ENCODE assay signal across 12 cellular contexts in genomic region chr15:92887869-92888268, GRCh38. TPM values are rescaled to one million over a fixed set of nuclear protein-coding genes. Genes with fewer than 3 reads are reported as not detected.
DNase-seq lines count a peak whose midpoint lies in the region; ATAC-seq and TF ChIP-seq lines count a peak whose summit lies in the region.
"Had no signal": no experiment of that assay in that cellular context is flagged by ENCODE, and none has a peak within 500 bp of the region (broad histone marks: within the 10 kb centered on the region; RNA-seq: fewer than 3 reads in every experiment).

No MANE protein-coding gene starts in this region.

- H3K36me3 ChIP-seq in gastroesophageal sphincter, result peaks cover 7 to 61% of the 10 kb centered on the region in 2 donors

- peaks cover 27% of the 10 kb centered on the region for H3K4me1 Mint-ChIP-seq in activated T-helper 17 cell treated with anti-CD3 and anti-CD28 coated beads, Interleukin-2, amount 50 U/mL, for 72 hours
- peaks cover 39% of the 10 kb centered on the region for H3K4me1 Mint-ChIP-seq in stimulated activated effector memory CD8-positive, alpha-beta T cell treated with anti-CD3 and anti-CD28 coated beads, Interleukin-12 subunit alpha, Interleukin-12 subunit beta, amount 100 ng/mL, for 72 hours

- peak overlapping the region in 3 of 4 donors; percentile 29 to 100 (median 56) for H3K27ac ChIP-seq in gastroesophageal sphincter
- H3K27ac ChIP-seq: 22Rv1 had no signal

- TF ChIP-seq POLR2A in gastroesophageal sphincter (IDR thresholded peaks at IDR 0.05), result no peak

- WGBS in gastroesophageal sphincter (ENCODE audit: low coverage in 1 of 2), 2 donors, result 28 to 36% methylated on average over 3 of the region's 3 CpGs

- peak overlapping the region; percentile 26 to 85 for H3K4me3 ChIP-seq in gastroesophageal sphincter

- H3K4me3 Mint-ChIP-seq in activated T-helper 17 cell treated with anti-CD3 and anti-CD28 coated beads, Interleukin-2, amount 50 U/mL, for 72 hours, result peak overlapping the region; percentile 99
- H3K4me3 Mint-ChIP-seq in stimulated activated effector memory CD8-positive, alpha-beta T cell treated with anti-CD3 and anti-CD28 coated beads, Interleukin-12 subunit alpha, Interleukin-12 subunit beta, amount 100 ng/mL, for 72 hours, result peak overlapping the region; percentile 81

- no peaks in the 10 kb centered on the region for H3K9me3 ChIP-seq in gastroesophageal sphincter

- intact Hi-C loops in posterior cingulate gyrus (cut with DNase I), result no loop called here

- peak in 2 of 3 experiments; percentile 22 to 69 for DNase-seq in NCI-H1417 (lab: John Stamatoyannopoulos, UW)
- DNase-seq in NCI-H1417 treated with DMSO at 0.1 percent for 48 hours (lab: John Stamatoyannopoulos, UW), result no peak
- DNase-seq in stimulated activated effector memory CD8-positive, alpha-beta T cell treated with anti-CD3 and anti-CD28 coated beads, Interleukin-12 subunit alpha, Interleukin-12 subunit beta, amount 100 ng/mL, for 72 hours (ENCODE audit: low spot score in 2 of 2), result no peak
- no peak for DNase-seq in NK-92 (lab: John Stamatoyannopoulos, UW; ENCODE audit: unreplicated experiment)
- no peak for DNase-seq in NCI-H82 treated with DMSO at 0.1 percent for 48 hours (lab: John Stamatoyannopoulos, UW; ENCODE audit: unreplicated experiment)
- DNase-seq in posterior cingulate gyrus, result no peak
- DNase-seq: NCI-H1105; OCI-M1; stimulated activated CD4-positive, alpha-beta T cell treated with anti-CD3 and anti-CD28 coated beads, Interleukin-4, amount 100 ng/mL, for 24 hours had no signal

- H3K27me3 Mint-ChIP-seq in activated T-helper 17 cell treated with anti-CD3 and anti-CD28 coated beads, Interleukin-2, amount 50 U/mL, for 72 hours, result no peaks in the 10 kb centered on the region

- ATAC-seq in activated T-helper 17 cell treated with anti-CD3 and anti-CD28 coated beads, Interleukin-2, amount 50 U/mL, for 72 hours (replicated peaks), result no peak
- no peak for ATAC-seq in gastroesophageal sphincter
- no peak for ATAC-seq in stimulated activated effector memory CD8-positive, alpha-beta T cell treated with anti-CD3 and anti-CD28 coated beads, Interleukin-12 subunit alpha, Interleukin-12 subunit beta, amount 100 ng/mL, for 72 hours

- H3K4me1 ChIP-seq in gastroesophageal sphincter, result peaks cover 4 to 73% (median 21%) of the 10 kb centered on the region in 3 donors

- no peaks in the 10 kb centered on the region for H3K9me3 Mint-ChIP-seq in activated T-helper 17 cell treated with anti-CD3 and anti-CD28 coated beads, Interleukin-2, amount 50 U/mL, for 72 hours
- no peaks in the 10 kb centered on the region for H3K9me3 Mint-ChIP-seq in stimulated activated effector memory CD8-positive, alpha-beta T cell treated with anti-CD3 and anti-CD28 coated beads, Interleukin-12 subunit alpha, Interleukin-12 subunit beta, amount 100 ng/mL, for 72 hours

- peak overlapping the region; percentile 99 for H3K27ac Mint-ChIP-seq in activated T-helper 17 cell treated with anti-CD3 and anti-CD28 coated beads, Interleukin-2, amount 50 U/mL, for 72 hours
- peak overlapping the region; percentile 88 for H3K27ac Mint-ChIP-seq in stimulated activated effector memory CD8-positive, alpha-beta T cell treated with anti-CD3 and anti-CD28 coated beads, Interleukin-12 subunit alpha, Interleukin-12 subunit beta, amount 100 ng/mL, for 72 hours

- no peaks in the 10 kb centered on the region for H3K27me3 ChIP-seq in gastroesophageal sphincter

- TF ChIP-seq CTCF in gastroesophageal sphincter (IDR thresholded peaks at IDR 0.05), result no peak

- TF ChIP-seq EP300 in gastroesophageal sphincter (IDR thresholded peaks at IDR 0.05), result no peak

- peaks cover 96% of the 10 kb centered on the region for H3K36me3 Mint-ChIP-seq in activated T-helper 17 cell treated with anti-CD3 and anti-CD28 coated beads, Interleukin-2, amount 50 U/mL, for 72 hours (ENCODE audit: low read depth)
- peaks cover 98% of the 10 kb centered on the region for H3K36me3 Mint-ChIP-seq in stimulated activated effector memory CD8-positive, alpha-beta T cell treated with anti-CD3 and anti-CD28 coated beads, Interleukin-12 subunit alpha, Interleukin-12 subunit beta, amount 100 ng/mL, for 72 hours

RNA-seq across cellular contexts. Expression of gene CHD2, which starts 12.3 kb away (rescaled TPM):
- total RNA-seq in activated T-helper 17 cell treated with anti-CD3 and anti-CD28 coated beads, Interleukin-2, amount 50 U/mL, for 72 hours, result 100 to 1,000 TPM; 159 to 357 TPM
- total RNA-seq in gastroesophageal sphincter, result 100 to 1,000 TPM in 2 of 4 donors, 10 to 100 TPM in 2; 41.9 to 144 (median 81.8) TPM

Comparison
In these comparisons a context has a peak if more than half of its experiments do, and no peak if none do; other contexts are left out.
1. DNase-seq: peak in NCI-H1417 (2 of 3); none in NCI-H1417 treated with DMSO at 0.1 percent for 48 hours (single experiment), stimulated activated effector memory CD8-positive, alpha-beta T cell treated with anti-CD3 and anti-CD28 coated beads, Interleukin-12 subunit alpha, Interleukin-12 subunit beta, amount 100 ng/mL, for 72 hours (0 of 2), NK-92 (single experiment), NCI-H82 treated with DMSO at 0.1 percent for 48 hours (single experiment) and posterior cingulate gyrus (0 of 10).